22 cellular contexts compared by ENCODE assay signal in genomic region chr18:48573632-48574293, GRCh38. TPM values are rescaled to one million over a fixed set of nuclear protein-coding genes. Genes with fewer than 3 reads are reported as not detected.
DNase-seq lines count a peak whose midpoint lies in the region; ATAC-seq, FAIRE-seq and TF ChIP-seq lines count a peak whose summit lies in the region.
"Had no signal": no experiment of that assay in that cellular context is flagged by ENCODE, and none has a peak within 500 bp of the region (broad histone marks: within the 10 kb centered on the region; RNA-seq: fewer than 3 reads in every experiment).

No MANE protein-coding gene starts in this region.

- H3K36me3 ChIP-seq in HepG2 (replicated peaks in 1 of 2; ENCODE audit: control insufficient read depth in 1 of 2, insufficient read depth in 2 of 2, low read length in 2 of 2) (no peaks in the 10 kb centered on the region), pancreas (no peaks in the 10 kb centered on the region), OCI-LY7 (ENCODE audit: insufficient read depth, low read length) (no peaks in the 10 kb centered on the region)
- H3K36me3 ChIP-seq: gastrocnemius medialis, transverse colon had no signal

- H3K4me2 ChIP-seq in HepG2 (ENCODE audit: low read depth, low read length) (no peak overlapping the region), OCI-LY7 (ENCODE audit: low read length) (no peak overlapping the region)
- H3K4me2 ChIP-seq: BLaER1 had no signal

- H2AFZ ChIP-seq in HepG2 (ENCODE audit: low read length) = no peak overlapping the region
- no peak overlapping the region for H2AFZ ChIP-seq in OCI-LY7 (ENCODE audit: low read length)

- H3K27ac Mint-ChIP-seq in type B pancreatic cell = peak overlapping the region; percentile 15
- H3K27ac Mint-ChIP-seq: activated CD4-positive, alpha-beta T cell treated with anti-CD3 and anti-CD28 coated beads for 36 hours; activated naive CD8-positive, alpha-beta T cell; stimulated activated effector memory CD8-positive, alpha-beta T cell treated with anti-CD3 and anti-CD28 coated beads, Interleukin-12 subunit alpha, Interleukin-12 subunit beta, amount 100 ng/mL, for 72 hours had no signal

- in situ Hi-C loops in HepG2 (cut with HindIII; ENCODE audit: extremely low pct_ligation_motif_present, low pct_unique_long_range_greater_than_20kb) = loop anchor here (10.0 kb wide), 1 partner anchor 99 kb away; no protein-coding TSS in a partner anchor

- peaks cover 41% of the 10 kb centered on the region for H3K79me2 ChIP-seq in HepG2 (ENCODE audit: insufficient read depth, low read length)
- H3K79me2 ChIP-seq in OCI-LY7 (ENCODE audit: insufficient read depth, low read depth, low read length) = no peaks in the 10 kb centered on the region

- no TSS peak for BruUV-seq in HepG2 (replicated peaks; lab: Mats Ljungman, UMichigan)
- BruUV-seq in OCI-LY7 (replicated peaks; lab: Mats Ljungman, UMichigan) = no TSS peak

- H3K27me3 Mint-ChIP-seq in type B pancreatic cell = no peaks in the 10 kb centered on the region
- H3K27me3 Mint-ChIP-seq: activated CD4-positive, alpha-beta T cell treated with anti-CD3 and anti-CD28 coated beads for 36 hours; activated naive CD8-positive, alpha-beta T cell had no signal

- H3K4me1 ChIP-seq in HepG2 (ENCODE audit: insufficient read depth, low read length) (peaks cover 84% of the 10 kb centered on the region), pancreas (no peaks in the 10 kb centered on the region), OCI-LY7 (ENCODE audit: insufficient read depth, low read length, poor library complexity, severe bottlenecking) (no peaks in the 10 kb centered on the region)
- H3K4me1 ChIP-seq: left lung, transverse colon had no signal

- H3K9me3 ChIP-seq in HepG2 (ENCODE audit: low read length) = no peaks in the 10 kb centered on the region
- H3K9me3 ChIP-seq in pancreas = no peaks in the 10 kb centered on the region
- no peaks in the 10 kb centered on the region for H3K9me3 ChIP-seq in OCI-LY7 (ENCODE audit: low read length)
- H3K9me3 ChIP-seq: gastrocnemius medialis, transverse colon had no signal

- WGBS in HepG2 (ENCODE audit: low lambda C conversion rate) = 80% methylated on average over 6 of the region's 14 CpGs
- 91 to 93% methylated on average over 14 of the region's 14 CpGs for WGBS in pancreas, 2 donors

- H3K27ac ChIP-seq in caudate nucleus (ENCODE audit: low read depth, low read length) = peak overlapping the region; percentile 97
- H3K27ac ChIP-seq in HepG2 (ENCODE audit: extremely low read length, insufficient read depth, low read length) = no peak overlapping the region
- no peak overlapping the region for H3K27ac ChIP-seq in pancreas
- H3K27ac ChIP-seq in OCI-LY7 (ENCODE audit: low read depth, low read length, poor library complexity, severe bottlenecking) = no peak overlapping the region
- H3K27ac ChIP-seq: BLaER1, gastrocnemius medialis, left lung, transverse colon had no signal

- POLR2A ChIA-PET in HepG2 (lab: Yijun Ruan, JAX) = interaction anchor here (1.5 to 1.8 kb wide), 2 partner anchors 28 to 35 kb away, joined by 4 to 5 read pairs; partner anchors contain the start of gene CTIF
- POLR2A ChIA-PET in OCI-LY7 (lab: Charles Lee) = no interaction called here

- H3K27me3 ChIP-seq in HepG2 (ENCODE audit: control insufficient read depth in 1 of 2, insufficient read depth in 2 of 2, low read length in 2 of 2) (no peaks in the 10 kb centered on the region), pancreas (no peaks in the 10 kb centered on the region)
- H3K27me3 ChIP-seq: BLaER1, gastrocnemius medialis, left lung, transverse colon had no signal

- no peak overlapping the region for H3K4me3 Mint-ChIP-seq in type B pancreatic cell
- H3K4me3 Mint-ChIP-seq: activated CD4-positive, alpha-beta T cell treated with anti-CD3 and anti-CD28 coated beads for 36 hours; activated naive CD8-positive, alpha-beta T cell; stimulated activated effector memory CD8-positive, alpha-beta T cell treated with anti-CD3 and anti-CD28 coated beads, Interleukin-12 subunit alpha, Interleukin-12 subunit beta, amount 100 ng/mL, for 72 hours had no signal

- H3K4me1 Mint-ChIP-seq in type B pancreatic cell (ENCODE audit: unreplicated experiment) = peaks cover 45% of the 10 kb centered on the region
- H3K4me1 Mint-ChIP-seq: stimulated activated effector memory CD8-positive, alpha-beta T cell treated with anti-CD3 and anti-CD28 coated beads, Interleukin-12 subunit alpha, Interleukin-12 subunit beta, amount 100 ng/mL, for 72 hours had no signal

- intact Hi-C loops in HepG2 (cut with micrococcal nuclease; ENCODE audit: unreplicated experiment) (no loop called here), pancreas (cut with DNase I) (no loop called here), OCI-LY7 (cut with micrococcal nuclease; ENCODE audit: unreplicated experiment) (no loop called here)

- no peak for TF ChIP-seq POLR2A in HepG2 (IDR thresholded peaks at IDR 0.05; ENCODE audit: insufficient read depth in 1 of 2, low read depth in 2 of 2, low read length in 2 of 2)

- FAIRE-seq in HepG2 (lab: Jason Lieb, UNC) (no peak), pancreas (lab: Jason Lieb, UNC) (no peak)
- FAIRE-seq: A204.1 had no signal

- DNase-seq in DMS53 (lab: John Stamatoyannopoulos, UW) (peak; percentile 45), DMS53 treated with DMSO at 0.1 percent for 48 hours (lab: John Stamatoyannopoulos, UW; ENCODE audit: unreplicated experiment) (no peak), caudate nucleus (lab: John Stamatoyannopoulos, UW) (no peak), HepG2 (ENCODE audit: low spot score) (peak; percentile 12), type B pancreatic cell (ENCODE audit: extremely low spot score, unreplicated experiment) (no peak), pancreas (no peak), SIG-M5 treated with dmso at 0.1 percent for 504 hours (lab: John Stamatoyannopoulos, UW; ENCODE audit: unreplicated experiment) (no peak), OCI-LY7 (ENCODE audit: low spot score) (no peak)
- DNase-seq: activated CD4-positive, alpha-beta T cell treated with anti-CD3 and anti-CD28 coated beads for 36 hours; dermis blood vessel endothelial cell; erythroblast; gastrocnemius medialis; GOT3; left lung; NCI-H1694 treated with DMSO at 0.1 percent for 48 hours; RPMI8226; transverse colon had no signal

- H3K9me3 Mint-ChIP-seq in type B pancreatic cell = no peaks in the 10 kb centered on the region

- H3K36me3 Mint-ChIP-seq in type B pancreatic cell = peaks cover 11% of the 10 kb centered on the region
- H3K36me3 Mint-ChIP-seq: stimulated activated effector memory CD8-positive, alpha-beta T cell treated with anti-CD3 and anti-CD28 coated beads, Interleukin-12 subunit alpha, Interleukin-12 subunit beta, amount 100 ng/mL, for 72 hours had no signal

- H4K20me1 ChIP-seq in HepG2 (ENCODE audit: insufficient read depth, low read length) (peaks cover 5% of the 10 kb centered on the region; the same call in 1 of the 2 replicates), OCI-LY7 (ENCODE audit: insufficient read depth, low read length) (no peaks in the 10 kb centered on the region)

- H3K9ac ChIP-seq in HepG2 (ENCODE audit: insufficient read depth, low read depth, low read length) = no peak overlapping the region
- H3K9ac ChIP-seq: BLaER1 had no signal

- no peak for TF ChIP-seq RAD21 in HepG2 (CRISPR knock-in tag; IDR thresholded peaks at IDR 0.05)

- TF ChIP-seq EP300 in HepG2 (IDR thresholded peaks at IDR 0.05; ENCODE audit: low read depth in 2 of 2, low read length in 2 of 2) = no peak
- no peak for TF ChIP-seq EP300 in HepG2 (CRISPR knock-in tag; IDR thresholded peaks at IDR 0.05; ENCODE audit: borderline replicate concordance)

- CTCF ChIA-PET in HepG2 (lab: Yijun Ruan, JAX; ENCODE audit: low intra/inter-chr PET ratio, low total read pairs) = no interaction called here
- CTCF ChIA-PET in OCI-LY7 (lab: Charles Lee; ENCODE audit: unreplicated experiment) = no interaction called here

- TF ChIP-seq CTCF in HepG2 (CRISPR knock-in tag; IDR thresholded peaks at IDR 0.05) (peak; percentile 19; the same call in 1 of the 2 replicates), type B pancreatic cell (conservative IDR thresholded peaks at IDR 0.05) (no peak), pancreas (IDR thresholded peaks at IDR 0.05) (no peak), OCI-LY7 (conservative IDR thresholded peaks at IDR 0.05; ENCODE audit: low read length) (no peak)

- no peaks in the 10 kb centered on the region for H3K9me2 ChIP-seq in OCI-LY7 (ENCODE audit: insufficient read depth, low read length)

- H3K4me3 ChIP-seq in HepG2 (replicated peaks in 1 of 3; ENCODE audit: insufficient read depth in 1 of 3, low read depth in 2 of 3, low read length in 3 of 3) (no peak overlapping the region; a peak in 1 of 6 replicates), pancreas (no peak overlapping the region), OCI-LY7 (ENCODE audit: low read depth, low read length, poor library complexity, severe bottlenecking) (no peak overlapping the region)
- H3K4me3 ChIP-seq: BLaER1, gastrocnemius medialis, left lung, transverse colon had no signal

- ATAC-seq in HepG2 (peak; percentile 46), pancreas (no peak)
- ATAC-seq: activated CD4-positive, alpha-beta T cell treated with anti-CD3 and anti-CD28 coated beads for 36 hours; gastrocnemius medialis; left lung; sciatic nerve; stimulated activated effector memory CD8-positive, alpha-beta T cell treated with anti-CD3 and anti-CD28 coated beads, Interleukin-12 subunit alpha, Interleukin-12 subunit beta, amount 100 ng/mL, for 72 hours had no signal

RNA-seq across cellular contexts. Expression of gene CTIF, which starts 34.9 kb away (rescaled TPM):
- total RNA-seq in HepG2 (2016; rRNA removed; fragmentation: Illumina TruSeq; extraction: Trizol) (13.1 and 18.2 TPM in 2 replicates), type B pancreatic cell (ENCODE audit: low replicate concordance) (37.9 and 48.5 TPM in 2 replicates), pancreas (10 to 100 TPM; 15.1 to 27.4 (median 16.2) TPM), OCI-LY7 (2022) (0.38 TPM in 1 of 2 replicates, not detected in the other)
- 4.1 and 4.9 TPM in 2 replicates for total RNA-seq in HepG2 (2016; cell fraction: cytosol; rRNA removed; fragmentation: Illumina TruSeq; extraction: Trizol; ENCODE audit: low read depth)
- 10.5 and 19.8 TPM in 2 replicates for total RNA-seq in HepG2 (2016; cell fraction: insoluble cytoplasmic fraction; rRNA removed; fragmentation: Illumina TruSeq; extraction: Trizol)
- total RNA-seq in HepG2 (2016; cell fraction: membrane; rRNA removed; fragmentation: Illumina TruSeq; extraction: Trizol) = 7.0 and 7.8 TPM in 2 replicates
- total RNA-seq in HepG2 (2016; cell fraction: nucleus; rRNA removed; fragmentation: Illumina TruSeq; extraction: Trizol) = 22.7 and 28.6 TPM in 2 replicates
- polyA plus RNA-seq in HepG2 (2011; rRNA removed) (22.1 and 28.0 TPM in 2 replicates), pancreas (10 to 100 TPM; 24.7 to 26.1 TPM)
- polyA plus RNA-seq in HepG2 (2011; cell fraction: cytosol; rRNA removed) = 5.6 and 9.5 TPM in 2 replicates
- 92.5 and 147 TPM in 2 replicates for polyA plus RNA-seq in HepG2 (2011; cell fraction: nucleus; rRNA removed)
- 14.2 and 17.3 TPM in 2 replicates for polyA plus RNA-seq in HepG2 (2012)
- 2.1 and 2.2 TPM in 2 replicates for polyA plus RNA-seq in HepG2 (2016; cell fraction: cytosol; fragmentation: Illumina TruSeq; extraction: Trizol; ENCODE audit: low read depth)
- 12.5 and 14.6 TPM in 2 replicates for polyA plus RNA-seq in HepG2 (2016; cell fraction: insoluble cytoplasmic fraction; fragmentation: Illumina TruSeq; extraction: Trizol; ENCODE audit: low read depth)
- polyA plus RNA-seq in HepG2 (2016; cell fraction: membrane; fragmentation: Illumina TruSeq; extraction: Trizol; ENCODE audit: low read depth) = 6.0 and 6.2 TPM in 2 replicates
- 62.2 and 63.8 TPM in 2 replicates for polyA plus RNA-seq in HepG2 (2016; cell fraction: nucleus; fragmentation: Illumina TruSeq; extraction: Trizol; ENCODE audit: insufficient read depth, low read depth)
- 14.1 and 41.2 TPM in 2 replicates for polyA minus RNA-seq in HepG2 (2011; rRNA and poly(A)+ RNA removed; ENCODE audit: low replicate concordance)
- polyA minus RNA-seq in HepG2 (2011; cell fraction: cytosol; rRNA and poly(A)+ RNA removed) = 7.6 and 10.5 TPM in 2 replicates
- 27.8 and 33.2 TPM in 2 replicates for polyA minus RNA-seq in HepG2 (2011; cell fraction: nucleus; rRNA and poly(A)+ RNA removed)
- 0.06 TPM in 1 of 2 replicates, not detected in the other for total RNA-seq in OCI-LY7 (2014; rRNA removed; shearing (Covaris generic))

Comparison
In these comparisons a context has a peak if more than half of its experiments do, and no peak if none do; other contexts are left out.
1. DNase-seq: peak in DMS53 (single experiment) and HepG2 (single experiment); none in DMS53 treated with DMSO at 0.1 percent for 48 hours (single experiment), caudate nucleus (0 of 61), type B pancreatic cell (single experiment), pancreas (0 of 6), SIG-M5 treated with dmso at 0.1 percent for 504 hours (single experiment) and OCI-LY7 (single experiment).